In genomic region chr16:89149386-89149785, GRCh38 we compare ENCODE assay signal across 2 cellular contexts.
TF ChIP-seq lines count a peak whose summit lies in the region.

No MANE protein-coding gene starts in this region.

TF ChIP-seq in K562, 482 proteins besides CTCF, POLR2A, EP300 and RAD21:
- TF ChIP-seq ASH1L (IDR thresholded peaks at IDR 0.05; ENCODE audit: borderline replicate concordance, low read depth, partially characterized antibody) (no peak), CBX3 (IDR thresholded peaks at IDR 0.05; ENCODE audit: borderline replicate concordance in 1 of 2, low read length in 2 of 2) (0 out of 3 replicates have a peak, but pooled peaks of 1 of the 2 experiments have one; percentile 32), PHB2 (IDR thresholded peaks at IDR 0.05; ENCODE audit: low read depth) (no peak), ZNF778 (CRISPR knock-in tag; IDR thresholded peaks at IDR 0.05) (no peak), ZFP36 (IDR thresholded peaks at IDR 0.05; ENCODE audit: low read depth, low read length, partially characterized antibody) (peak; percentile 48)
- TF ChIP-seq, protein P1, sequence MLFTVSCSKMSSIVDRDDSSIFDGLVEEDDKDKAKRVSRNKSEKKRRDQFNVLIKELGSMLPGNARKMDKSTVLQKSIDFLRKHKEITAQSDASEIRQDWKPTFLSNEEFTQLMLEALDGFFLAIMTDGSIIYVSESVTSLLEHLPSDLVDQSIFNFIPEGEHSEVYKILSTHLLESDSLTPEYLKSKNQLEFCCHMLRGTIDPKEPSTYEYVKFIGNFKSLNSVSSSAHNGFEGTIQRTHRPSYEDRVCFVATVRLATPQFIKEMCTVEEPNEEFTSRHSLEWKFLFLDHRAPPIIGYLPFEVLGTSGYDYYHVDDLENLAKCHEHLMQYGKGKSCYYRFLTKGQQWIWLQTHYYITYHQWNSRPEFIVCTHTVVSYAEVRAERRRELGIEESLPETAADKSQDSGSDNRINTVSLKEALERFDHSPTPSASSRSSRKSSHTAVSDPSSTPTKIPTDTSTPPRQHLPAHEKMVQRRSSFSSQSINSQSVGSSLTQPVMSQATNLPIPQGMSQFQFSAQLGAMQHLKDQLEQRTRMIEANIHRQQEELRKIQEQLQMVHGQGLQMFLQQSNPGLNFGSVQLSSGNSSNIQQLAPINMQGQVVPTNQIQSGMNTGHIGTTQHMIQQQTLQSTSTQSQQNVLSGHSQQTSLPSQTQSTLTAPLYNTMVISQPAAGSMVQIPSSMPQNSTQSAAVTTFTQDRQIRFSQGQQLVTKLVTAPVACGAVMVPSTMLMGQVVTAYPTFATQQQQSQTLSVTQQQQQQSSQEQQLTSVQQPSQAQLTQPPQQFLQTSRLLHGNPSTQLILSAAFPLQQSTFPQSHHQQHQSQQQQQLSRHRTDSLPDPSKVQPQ (CRISPR knock-in tag; IDR thresholded peaks at IDR 0.05; ENCODE audit: borderline replicate concordance) = no peak

TF ChIP-seq in SK-N-SH, 30 proteins besides CTCF, POLR2A, EP300 and RAD21:
- no peak for TF ChIP-seq FOSL2 (IDR thresholded peaks at IDR 0.05; ENCODE audit: borderline replicate concordance, low read depth)
- TF ChIP-seq YY1 (IDR thresholded peaks at IDR 0.05; ENCODE audit: low read depth) = no peak
- TF ChIP-seq ZBTB33 (IDR thresholded peaks at IDR 0.05; ENCODE audit: borderline replicate concordance, low read depth) = no peak
- TF ChIP-seq SIN3A (IDR thresholded peaks at IDR 0.05; ENCODE audit: borderline replicate concordance, low read depth, low read length) = no peak
